1 cellular context compared by ENCODE assay signal in genomic region chr1:26723013-26723991, GRCh38.
TF ChIP-seq lines count a peak whose summit lies in the region.

No MANE protein-coding gene starts in this region.

TF ChIP-seq in HepG2, 621 proteins besides CTCF, POLR2A, EP300 and RAD21 (continued from another document and continues in another):
- TF ChIP-seq PBX2 (CRISPR knock-in tag; IDR thresholded peaks at IDR 0.05): no peak
- no peak for TF ChIP-seq ARID3A (IDR thresholded peaks at IDR 0.05; ENCODE audit: low read depth, low read length)
- no peak for TF ChIP-seq ZFP82 (CRISPR knock-in tag; IDR thresholded peaks at IDR 0.05; ENCODE audit: borderline replicate concordance)
- no peak for TF ChIP-seq PRDM4 (CRISPR knock-in tag; IDR thresholded peaks at IDR 0.05; ENCODE audit: borderline replicate concordance)
- TF ChIP-seq ZNF784 (CRISPR knock-in tag; IDR thresholded peaks at IDR 0.05; ENCODE audit: borderline replicate concordance): 0 out of 2 replicates have a peak, but pooled peaks have one; percentile 36
- peak; percentile 63 for TF ChIP-seq FOXP4 (CRISPR knock-in tag; IDR thresholded peaks at IDR 0.05)
- TF ChIP-seq TRIM24 (CRISPR knock-in tag; IDR thresholded peaks at IDR 0.05): no peak
- TF ChIP-seq ZBTB2 (CRISPR knock-in tag; IDR thresholded peaks at IDR 0.05; ENCODE audit: low read depth): no peak
- no peak for TF ChIP-seq ZNF672 (CRISPR knock-in tag; IDR thresholded peaks at IDR 0.05)
- no peak for TF ChIP-seq ZNF280D (CRISPR knock-in tag; IDR thresholded peaks at IDR 0.05)
- no peak for TF ChIP-seq ZNF776 (CRISPR knock-in tag; IDR thresholded peaks at IDR 0.05)
- no peak for TF ChIP-seq KMT2B (CRISPR knock-in tag; IDR thresholded peaks at IDR 0.05)
- 0 out of 2 replicates have a peak, but pooled peaks have one; percentile 56 for TF ChIP-seq ATF7-NPFF (CRISPR knock-in tag; IDR thresholded peaks at IDR 0.05; ENCODE audit: low read depth)
- no peak for TF ChIP-seq PHF20 (CRISPR knock-in tag; IDR thresholded peaks at IDR 0.05)
- TF ChIP-seq AKAP8 (CRISPR knock-in tag; IDR thresholded peaks at IDR 0.05): no peak
- peak; percentile 63 for TF ChIP-seq TFDP2 (CRISPR knock-in tag; IDR thresholded peaks at IDR 0.05)
- no peak for TF ChIP-seq WIZ (CRISPR knock-in tag; IDR thresholded peaks at IDR 0.05)
- TF ChIP-seq HBP1 (CRISPR knock-in tag; IDR thresholded peaks at IDR 0.05; ENCODE audit: low read depth): peak; percentile 98
- TF ChIP-seq ZNF431 (CRISPR knock-in tag; IDR thresholded peaks at IDR 0.05; ENCODE audit: borderline replicate concordance, low read depth): peak; percentile 58; the same call in 1 of the 2 replicates
- no peak for TF ChIP-seq ZNF781 (CRISPR knock-in tag; IDR thresholded peaks at IDR 0.05; ENCODE audit: borderline replicate concordance, not compliant biosample characterization)
- no peak for TF ChIP-seq JUND (CRISPR knock-in tag; IDR thresholded peaks at IDR 0.05)
- peak; percentile 93 for TF ChIP-seq ZBTB38 (CRISPR knock-in tag; IDR thresholded peaks at IDR 0.05)
- TF ChIP-seq IRF9 (CRISPR knock-in tag; IDR thresholded peaks at IDR 0.05; ENCODE audit: borderline replicate concordance): peak; percentile 75; the same call in 1 of the 2 replicates
- no peak for TF ChIP-seq PHB2 (IDR thresholded peaks at IDR 0.05; ENCODE audit: partially characterized antibody)
- TF ChIP-seq ZNF382 (CRISPR knock-in tag; IDR thresholded peaks at IDR 0.05; ENCODE audit: borderline replicate concordance): no peak
- TF ChIP-seq ZNF629 (CRISPR knock-in tag; conservative IDR thresholded peaks at IDR 0.05): no peak
- TF ChIP-seq HNRNPUL1 (IDR thresholded peaks at IDR 0.05; ENCODE audit: low read depth, low read length): no peak
- TF ChIP-seq ZNF101 (CRISPR knock-in tag; IDR thresholded peaks at IDR 0.05; ENCODE audit: borderline replicate concordance, low read depth): no peak
- peak; percentile 42; the same call in 1 of the 2 replicates for TF ChIP-seq ZNF878 (CRISPR knock-in tag; IDR thresholded peaks at IDR 0.05)
- no peak for TF ChIP-seq PLRG1 (conservative IDR thresholded peaks at IDR 0.05)
- TF ChIP-seq ZNF577 (CRISPR knock-in tag; IDR thresholded peaks at IDR 0.05; ENCODE audit: borderline replicate concordance, low read depth): no peak
- TF ChIP-seq CBX1 (IDR thresholded peaks at IDR 0.05; ENCODE audit: low read depth): no peak
- no peak for TF ChIP-seq CAMTA2 (CRISPR knock-in tag; IDR thresholded peaks at IDR 0.05; ENCODE audit: borderline replicate concordance)
- TF ChIP-seq PLSCR1 (CRISPR knock-in tag; IDR thresholded peaks at IDR 0.05; ENCODE audit: borderline replicate concordance): no peak
- peak; percentile 58 for TF ChIP-seq ARID5B (CRISPR knock-in tag; IDR thresholded peaks at IDR 0.05)
- no peak for TF ChIP-seq MBNL3 (CRISPR knock-in tag; conservative IDR thresholded peaks at IDR 0.05)
